In genomic region chr10:125038637-125039036, GRCh38 we compare ENCODE assay signal across 10 cellular contexts.
DNase-seq lines count a peak whose midpoint lies in the region; ATAC-seq, FAIRE-seq and TF ChIP-seq lines count a peak whose summit lies in the region.
"Had no signal": no experiment of that assay in that cellular context is flagged by ENCODE, and none has a peak within 500 bp of the region (broad histone marks: within the 10 kb centered on the region; RNA-seq: fewer than 3 reads in every experiment).

No MANE protein-coding gene starts in this region.

- H3K9me3 Mint-ChIP-seq in activated naive CD4-positive, alpha-beta T cell treated with anti-CD3 and anti-CD28 coated beads for 36 hours = no peaks in the 10 kb centered on the region
- no peaks in the 10 kb centered on the region for H3K9me3 Mint-ChIP-seq in activated CD8-positive, alpha-beta memory T cell treated with anti-CD3 and anti-CD28 coated beads, Interleukin-2, amount 10 ng/mL, durations not matched to agents 7 days and 5 days (ENCODE audit: low read depth)

- peaks cover 2% of the 10 kb centered on the region for H3K27me3 Mint-ChIP-seq in activated naive CD4-positive, alpha-beta T cell treated with anti-CD3 and anti-CD28 coated beads for 36 hours (ENCODE audit: low read depth)
- peaks cover 21% of the 10 kb centered on the region for H3K27me3 Mint-ChIP-seq in activated CD8-positive, alpha-beta memory T cell treated with anti-CD3 and anti-CD28 coated beads, Interleukin-2, amount 10 ng/mL, durations not matched to agents 7 days and 5 days

- TF ChIP-seq CTCF in ascending aorta (IDR thresholded peaks at IDR 0.05) (peak in 1 of 3 experiments; percentile 37), kidney (IDR thresholded peaks at IDR 0.05; ENCODE audit: borderline replicate concordance, extremely low read depth, insufficient read depth) (peak; percentile 34), upper lobe of right lung (IDR thresholded peaks at IDR 0.05) (peak; percentile 37)

- no peaks in the 10 kb centered on the region for H3K27me3 ChIP-seq in ascending aorta
- H3K27me3 ChIP-seq in upper lobe of right lung = no peaks in the 10 kb centered on the region
- H3K27me3 ChIP-seq: BLaER1 treated with 17β-estradiol and CSF1 and Interleukin-3, amounts not matched to agents 10 nM and 100 nM had no signal

- peak; percentile 14 for DNase-seq in activated naive CD4-positive, alpha-beta T cell treated with anti-CD3 and anti-CD28 coated beads for 36 hours
- no peak for DNase-seq in activated naive CD4-positive, alpha-beta T cell (lab: John Stamatoyannopoulos, UW)
- DNase-seq in ascending aorta (ENCODE audit: low spot score in 2 of 2) (peak in 1 of 2 donors; percentile 81), kidney (peak; percentile 67), upper lobe of right lung (peak; percentile 84), NCI-H1694 (lab: John Stamatoyannopoulos, UW) (no peak)
- no peak for DNase-seq in activated CD8-positive, alpha-beta memory T cell treated with anti-CD3 and anti-CD28 coated beads, Interleukin-2, amount 10 ng/mL, durations not matched to agents 7 days and 5 days
- DNase-seq: activated gamma-delta T cell had no signal

- H3K36me3 ChIP-seq in ascending aorta (no peaks in the 10 kb centered on the region), kidney (ENCODE audit: control insufficient read depth in 1 of 2, insufficient read depth in 2 of 2, low read length in 2 of 2) (peaks cover 8 to 14% of the 10 kb centered on the region in 2 donors), upper lobe of right lung (no peaks in the 10 kb centered on the region)

- H3K36me3 Mint-ChIP-seq in activated naive CD4-positive, alpha-beta T cell treated with anti-CD3 and anti-CD28 coated beads for 36 hours (ENCODE audit: low read depth) = no peaks in the 10 kb centered on the region
- no peaks in the 10 kb centered on the region for H3K36me3 Mint-ChIP-seq in activated CD8-positive, alpha-beta memory T cell treated with anti-CD3 and anti-CD28 coated beads, Interleukin-2, amount 10 ng/mL, durations not matched to agents 7 days and 5 days

- intact Hi-C loops in activated naive CD4-positive, alpha-beta T cell treated with anti-CD3 and anti-CD28 coated beads for 36 hours (cut with micrococcal nuclease) = no loop called here
- intact Hi-C loops in ascending aorta (cut with DNase I) (no loop called here), kidney (cut with DNase I) (no loop called here), upper lobe of right lung (cut with DNase I) (no loop called here)

- no peak overlapping the region for H3K4me3 Mint-ChIP-seq in activated naive CD4-positive, alpha-beta T cell treated with anti-CD3 and anti-CD28 coated beads for 36 hours
- no peak overlapping the region for H3K4me3 Mint-ChIP-seq in activated CD8-positive, alpha-beta memory T cell treated with anti-CD3 and anti-CD28 coated beads, Interleukin-2, amount 10 ng/mL, durations not matched to agents 7 days and 5 days

- CTCF ChIA-PET in activated naive CD4-positive, alpha-beta T cell treated with anti-CD3 and anti-CD28 coated beads for 36 hours (lab: Charles Lee) = no interaction called here
- CTCF ChIA-PET in activated CD8-positive, alpha-beta memory T cell treated with anti-CD3 and anti-CD28 coated beads, Interleukin-2, amount 10 ng/mL, durations not matched to agents 7 days and 5 days (lab: Charles Lee) = no interaction called here

- H3K4me1 ChIP-seq in ascending aorta (peaks cover 11 to 67% of the 10 kb centered on the region in 2 donors), kidney (ENCODE audit: control insufficient read depth in 1 of 2, insufficient read depth in 1 of 2, low read depth in 1 of 2, low read length in 2 of 2) (peaks cover 3 to 20% of the 10 kb centered on the region in 2 donors), upper lobe of right lung (peaks cover 38% of the 10 kb centered on the region)

- H3K4me1 Mint-ChIP-seq in activated naive CD4-positive, alpha-beta T cell treated with anti-CD3 and anti-CD28 coated beads for 36 hours (ENCODE audit: low read depth) = no peaks in the 10 kb centered on the region
- H3K4me1 Mint-ChIP-seq in activated CD8-positive, alpha-beta memory T cell treated with anti-CD3 and anti-CD28 coated beads, Interleukin-2, amount 10 ng/mL, durations not matched to agents 7 days and 5 days = no peaks in the 10 kb centered on the region

- H3K9me3 ChIP-seq in ascending aorta = no peaks in the 10 kb centered on the region
- H3K9me3 ChIP-seq in kidney (ENCODE audit: control insufficient read depth in 1 of 2, low read length in 2 of 2) = no peaks in the 10 kb centered on the region
- H3K9me3 ChIP-seq in upper lobe of right lung = no peaks in the 10 kb centered on the region
- H3K9me3 ChIP-seq: BLaER1 treated with 17β-estradiol and CSF1 and Interleukin-3, amounts not matched to agents 10 nM and 100 nM had no signal

- no peak overlapping the region for H3K9ac ChIP-seq in kidney (ENCODE audit: low read length in 2 of 2)
- H3K9ac ChIP-seq: BLaER1 treated with 17β-estradiol and CSF1 and Interleukin-3, amounts not matched to agents 10 nM and 100 nM had no signal

- H3K4me3 ChIP-seq in ascending aorta (peak overlapping the region; percentile 12 to 35), kidney (ENCODE audit: low read length in 2 of 2) (no peak overlapping the region), upper lobe of right lung (no peak overlapping the region)
- H3K4me3 ChIP-seq: BLaER1 treated with 17β-estradiol and CSF1 and Interleukin-3, amounts not matched to agents 10 nM and 100 nM had no signal

- no peak overlapping the region for H3K27ac Mint-ChIP-seq in activated naive CD4-positive, alpha-beta T cell treated with anti-CD3 and anti-CD28 coated beads for 36 hours
- H3K27ac Mint-ChIP-seq in activated CD8-positive, alpha-beta memory T cell treated with anti-CD3 and anti-CD28 coated beads, Interleukin-2, amount 10 ng/mL, durations not matched to agents 7 days and 5 days = no peak overlapping the region

- no peak for FAIRE-seq in kidney (lab: Jason Lieb, UNC)

- ATAC-seq in upper lobe of right lung (peak; percentile 92), GM18498 (IDR thresholded peaks at IDR 0.05; ENCODE audit: unreplicated experiment) (no peak)
- ATAC-seq in activated CD8-positive, alpha-beta memory T cell treated with anti-CD3 and anti-CD28 coated beads, Interleukin-2, amount 10 ng/mL, durations not matched to agents 7 days and 5 days = no peak

- peak overlapping the region; percentile 2 to 39 for H3K27ac ChIP-seq in ascending aorta
- H3K27ac ChIP-seq in kidney (ENCODE audit: low read depth in 2 of 2, low read length in 2 of 2) = no peak overlapping the region
- peak overlapping the region; percentile 11 for H3K27ac ChIP-seq in upper lobe of right lung
- H3K27ac ChIP-seq: BLaER1 treated with 17β-estradiol and CSF1 and Interleukin-3, amounts not matched to agents 10 nM and 100 nM had no signal

Comparison
In these comparisons a context has a peak if more than half of its experiments do, and no peak if none do; other contexts are left out.
1. DNase-seq: peak in activated naive CD4-positive, alpha-beta T cell treated with anti-CD3 and anti-CD28 coated beads for 36 hours (single experiment), kidney (single experiment) and upper lobe of right lung (single experiment); none in activated naive CD4-positive, alpha-beta T cell (0 of 4), NCI-H1694 (single experiment) and activated CD8-positive, alpha-beta memory T cell treated with anti-CD3 and anti-CD28 coated beads, Interleukin-2, amount 10 ng/mL, durations not matched to agents 7 days and 5 days (single experiment).
2. H3K27ac ChIP-seq: peak in ascending aorta (2 of 2) and upper lobe of right lung (single experiment); none in kidney (0 of 2).
3. H3K4me3 ChIP-seq: peak in ascending aorta (2 of 2); none in kidney (0 of 2) and upper lobe of right lung (single experiment).